Comparison of ENCODE assay signal across 18 cellular contexts in genomic region chr9:98171176-98171925, GRCh38. TPM values are rescaled to one million over a fixed set of nuclear protein-coding genes. Genes with fewer than 3 reads are reported as not detected.
DNase-seq lines count a peak whose midpoint lies in the region; ATAC-seq and TF ChIP-seq lines count a peak whose summit lies in the region.
"Had no signal": no experiment of that assay in that cellular context is flagged by ENCODE, and none has a peak within 500 bp of the region (broad histone marks: within the 10 kb centered on the region; RNA-seq: fewer than 3 reads in every experiment).

No MANE protein-coding gene starts in this region.

- H3K27me3 Mint-ChIP-seq in endothelial cell (ENCODE audit: unreplicated experiment): peaks cover 6% of the 10 kb centered on the region
- H3K27me3 Mint-ChIP-seq: activated CD4-positive, alpha-beta T cell treated with anti-CD3 and anti-CD28 coated beads, Interleukin-2, amount 10 ng/mL, durations not matched to agents 7 days and 5 days had no signal

- H3K36me3 Mint-ChIP-seq in endothelial cell (ENCODE audit: low read depth, unreplicated experiment): no peaks in the 10 kb centered on the region

- CTCF ChIA-PET in RWPE1 (lab: Yijun Ruan, JAX): no interaction called here

- TF ChIP-seq CTCF in RWPE1 (conservative IDR thresholded peaks at IDR 0.05; ENCODE audit: low read depth): no peak
- TF ChIP-seq CTCF in endothelial cell (IDR thresholded peaks at IDR 0.05; ENCODE audit: unreplicated experiment): no peak
- no peak for TF ChIP-seq CTCF in omental fat pad (IDR thresholded peaks at IDR 0.05)
- TF ChIP-seq CTCF in foreskin keratinocyte (conservative IDR thresholded peaks at IDR 0.05): no peak

- H3K27me3 ChIP-seq in foreskin keratinocyte: no peaks in the 10 kb centered on the region

- H3K27ac ChIP-seq in RWPE1: peak overlapping the region; percentile 88
- H3K27ac ChIP-seq in foreskin keratinocyte: no peak overlapping the region
- H3K27ac ChIP-seq: 22Rv1, skin epidermis had no signal

- DNase-seq in DMS53 (lab: John Stamatoyannopoulos, UW) (peak; percentile 6), DMS53 treated with DMSO at 0.1 percent for 48 hours (lab: John Stamatoyannopoulos, UW; ENCODE audit: unreplicated experiment) (no peak), RWPE1 (ENCODE audit: low spot score) (no peak), endothelial cell (ENCODE audit: low spot score) (no peak), omental fat pad (ENCODE audit: low spot score) (no peak), amygdala (lab: John Stamatoyannopoulos, UW) (no peak), foreskin keratinocyte (no peak)
- DNase-seq in activated CD4-positive, alpha-beta T cell treated with anti-CD3 and anti-CD28 coated beads, Interleukin-2, amount 50 U/mL, for 4 hours: no peak
- DNase-seq: activated CD4-positive, alpha-beta T cell treated with anti-CD3 and anti-CD28 coated beads, Interleukin-2, amount 10 ng/mL, durations not matched to agents 7 days and 5 days; activated naive CD4-positive, alpha-beta T cell treated with anti-CD3 and anti-CD28 coated beads, Interleukin-2, amount 50 U/mL, for 16 hours; AML-193; naive thymus-derived CD4-positive, alpha-beta T cell; NCI-H1694 treated with DMSO at 0.1 percent for 48 hours; NCI-H345; NK-92 treated with Interleukin-12 subunit alpha and Interleukin-12 subunit beta, amount 100 ng/mL, for 24 hours; stimulated activated CD4-positive, alpha-beta T cell treated with anti-CD3 and anti-CD28 coated beads, Interleukin-2, amount 100 ng/mL, for 48 hours had no signal

- peak; percentile 24 for ATAC-seq in omental fat pad (ENCODE audit: low FRiP score)
- ATAC-seq in foreskin keratinocyte: no peak
- ATAC-seq: naive thymus-derived CD4-positive, alpha-beta T cell had no signal

- H3K4me1 ChIP-seq in foreskin keratinocyte: peaks cover 8% of the 10 kb centered on the region

- H3K27ac Mint-ChIP-seq in endothelial cell (ENCODE audit: unreplicated experiment): peak overlapping the region; percentile 13
- H3K27ac Mint-ChIP-seq: activated CD4-positive, alpha-beta T cell treated with anti-CD3 and anti-CD28 coated beads, Interleukin-2, amount 10 ng/mL, durations not matched to agents 7 days and 5 days had no signal

- H3K4me3 Mint-ChIP-seq in endothelial cell (ENCODE audit: unreplicated experiment): no peak overlapping the region
- H3K4me3 Mint-ChIP-seq: activated CD4-positive, alpha-beta T cell treated with anti-CD3 and anti-CD28 coated beads, Interleukin-2, amount 10 ng/mL, durations not matched to agents 7 days and 5 days; naive thymus-derived CD4-positive, alpha-beta T cell had no signal

- POLR2A ChIA-PET in RWPE1 (lab: Yijun Ruan, JAX; ENCODE audit: low non-redundant PET): interaction anchor here (0.7 to 1.0 kb wide), 2 partner anchors 11 to 21 kb away, joined by 3 read pairs; no protein-coding TSS in a partner anchor

- H3K9me3 Mint-ChIP-seq in endothelial cell (ENCODE audit: unreplicated experiment): no peaks in the 10 kb centered on the region
- H3K9me3 Mint-ChIP-seq: activated CD4-positive, alpha-beta T cell treated with anti-CD3 and anti-CD28 coated beads, Interleukin-2, amount 10 ng/mL, durations not matched to agents 7 days and 5 days; naive thymus-derived CD4-positive, alpha-beta T cell had no signal

- peaks cover 21% of the 10 kb centered on the region for H3K4me1 Mint-ChIP-seq in endothelial cell (ENCODE audit: unreplicated experiment)

RNA-seq across cellular contexts. Expression of gene CORO2A, which starts 21.1 kb away (rescaled TPM):
- total RNA-seq in endothelial cell (ENCODE audit: unreplicated experiment) (5.5 TPM), omental fat pad (1 to 10 TPM in 3 of 4 donors, under 1 TPM in 1; 0.56 to 4.4 (median 2.9) TPM), foreskin keratinocyte (37.0 and 39.3 TPM in 2 replicates)
- polyA plus RNA-seq in foreskin keratinocyte: 12.9 and 15.6 TPM in 2 replicates

RNA-seq across cellular contexts. Expression of gene TRIM14, which starts 52.3 kb away (rescaled TPM):
- total RNA-seq in endothelial cell (ENCODE audit: unreplicated experiment) (0.97 TPM), omental fat pad (10 to 100 TPM; 11.7 to 25.4 (median 17.0) TPM), foreskin keratinocyte (32.1 and 35.0 TPM in 2 replicates)
- 19.8 and 20.0 TPM in 2 replicates for polyA plus RNA-seq in foreskin keratinocyte
